In genomic region chr22:37419916-37420655, GRCh38 we compare ENCODE assay signal across 8 cellular contexts. TPM values are rescaled to one million over a fixed set of nuclear protein-coding genes. Genes with fewer than 3 reads are reported as not detected.
DNase-seq lines count a peak whose midpoint lies in the region; ATAC-seq, FAIRE-seq and TF ChIP-seq lines count a peak whose summit lies in the region.

No MANE protein-coding gene starts in this region.

- ATAC-seq in activated naive CD4-positive, alpha-beta T cell treated with anti-CD3 and anti-CD28 coated beads, Interleukin-2, amount 50 U/mL, for 72 hours = peak; percentile 33 to 62

- no peak overlapping the region for H3K27ac ChIP-seq in suprapubic skin

- no peak for TF ChIP-seq EP300 in suprapubic skin (IDR thresholded peaks at IDR 0.05)

- DNase-seq in activated CD8-positive, alpha-beta memory T cell treated with anti-CD3 and anti-CD28 coated beads for 24 hours = peak; percentile 70
- DNase-seq in activated CD8-positive, alpha-beta memory T cell treated with anti-CD3 and anti-CD28 coated beads, Interleukin-2, amount 50 U/mL, for 4 hours = no peak
- DNase-seq in activated naive CD4-positive, alpha-beta T cell treated with anti-CD3 and anti-CD28 coated beads, Interleukin-2, amount 50 U/mL, for 72 hours (ENCODE audit: low spot score in 2 of 2) = no peak
- peak; percentile 69 for DNase-seq in iPS-NIHi7 (ENCODE audit: extremely low spot score)
- DNase-seq in suprapubic skin (ENCODE audit: low spot score in 2 of 2) = no peak
- no peak for DNase-seq in activated effector memory CD4-positive, alpha-beta T cell treated with anti-CD3 and anti-CD28 coated beads, Interleukin-2, amount 50 U/mL, for 16 hours
- no peak for DNase-seq in urothelium cell line (ENCODE audit: low spot score)
- no peak for DNase-seq in H54 (ENCODE audit: insufficient read length, low spot score)

- peaks cover 0 to 5% of the 10 kb centered on the region in 2 donors for H3K36me3 Mint-ChIP-seq in activated naive CD4-positive, alpha-beta T cell treated with anti-CD3 and anti-CD28 coated beads, Interleukin-2, amount 50 U/mL, for 72 hours

- no peaks in the 10 kb centered on the region for H3K36me3 ChIP-seq in suprapubic skin

- no peaks in the 10 kb centered on the region for H3K9me3 Mint-ChIP-seq in activated naive CD4-positive, alpha-beta T cell treated with anti-CD3 and anti-CD28 coated beads, Interleukin-2, amount 50 U/mL, for 72 hours

- under 1% methylated on average over 17 of the region's 75 CpGs for WGBS in suprapubic skin

- no peaks in the 10 kb centered on the region for H3K9me3 ChIP-seq in suprapubic skin

- H3K4me3 ChIP-seq in suprapubic skin = peak overlapping the region; percentile 40

- no peak for FAIRE-seq in urothelium cell line (lab: Jason Lieb, UNC)
- no peak for FAIRE-seq in H54 (lab: Jason Lieb, UNC)

- TF ChIP-seq POLR2A in suprapubic skin (IDR thresholded peaks at IDR 0.05) (no peak), H54 (IDR thresholded peaks at IDR 0.05; ENCODE audit: low read depth, low read length) (no peak)

- peaks cover 96% of the 10 kb centered on the region for H3K27me3 ChIP-seq in suprapubic skin

- H3K27ac Mint-ChIP-seq in activated naive CD4-positive, alpha-beta T cell treated with anti-CD3 and anti-CD28 coated beads, Interleukin-2, amount 50 U/mL, for 72 hours = no peak overlapping the region

- TF ChIP-seq CTCF in suprapubic skin (IDR thresholded peaks at IDR 0.05) = no peak

- peaks cover 24% of the 10 kb centered on the region for H3K4me1 ChIP-seq in suprapubic skin

RNA-seq across cellular contexts. Expression of gene ELFN2, which starts 7.2 kb away (rescaled TPM):
- 1 to 10 TPM in 1 of 2 donors, under 1 TPM in 1; 0.41 to 2.0 TPM for total RNA-seq in activated naive CD4-positive, alpha-beta T cell treated with anti-CD3 and anti-CD28 coated beads, Interleukin-2, amount 50 U/mL, for 72 hours
- total RNA-seq in suprapubic skin = under 1 TPM; 0.10 to 0.59 (median 0.31) TPM

Comparison
In these comparisons a context has a peak if more than half of its experiments do, and no peak if none do; other contexts are left out.
1. DNase-seq: peak in activated CD8-positive, alpha-beta memory T cell treated with anti-CD3 and anti-CD28 coated beads for 24 hours (single experiment) and iPS-NIHi7 (single experiment); none in activated CD8-positive, alpha-beta memory T cell treated with anti-CD3 and anti-CD28 coated beads, Interleukin-2, amount 50 U/mL, for 4 hours (single experiment), activated naive CD4-positive, alpha-beta T cell treated with anti-CD3 and anti-CD28 coated beads, Interleukin-2, amount 50 U/mL, for 72 hours (0 of 2), suprapubic skin (0 of 2), activated effector memory CD4-positive, alpha-beta T cell treated with anti-CD3 and anti-CD28 coated beads, Interleukin-2, amount 50 U/mL, for 16 hours (single experiment), urothelium cell line (single experiment) and H54 (single experiment).